Comparison of ENCODE assay signal across 8 cellular contexts in genomic region chr16:11783319-11784047, GRCh38. TPM values are rescaled to one million over a fixed set of nuclear protein-coding genes. Genes with fewer than 3 reads are reported as not detected.
DNase-seq lines count a peak whose midpoint lies in the region; ATAC-seq, FAIRE-seq and TF ChIP-seq lines count a peak whose summit lies in the region.

No MANE protein-coding gene starts in this region.

- H3K79me2 ChIP-seq in OCI-LY3 (ENCODE audit: low read length): peaks cover 76% of the 10 kb centered on the region
- H3K79me2 ChIP-seq in keratinocyte (ENCODE audit: control insufficient read depth, insufficient read depth, low read length): peaks cover 64% of the 10 kb centered on the region

- ATAC-seq in GM21786 (IDR thresholded peaks at IDR 0.05; ENCODE audit: unreplicated experiment): peak; percentile 57

- H3K9me1 ChIP-seq in keratinocyte (ENCODE audit: control insufficient read depth, extremely low read depth, insufficient read depth, low read length): no peaks in the 10 kb centered on the region

- H3K27ac ChIP-seq in OCI-LY3 (ENCODE audit: low read length) (peak overlapping the region; percentile 100), adipose tissue (ENCODE audit: low read depth, low read length) (peak overlapping the region; percentile 42), keratinocyte (ENCODE audit: control insufficient read depth, insufficient read depth, low read length) (peak overlapping the region; percentile 93), stomach (peak overlapping the region; percentile 46 to 95 (median 84))

- no peak overlapping the region for H2AFZ ChIP-seq in OCI-LY3 (ENCODE audit: low read depth, low read length)
- peak overlapping the region; percentile 42 for H2AFZ ChIP-seq in keratinocyte (ENCODE audit: control insufficient read depth, low read length)

- peak; percentile 43 for FAIRE-seq in keratinocyte (lab: Jason Lieb, UNC)

- H3K4me3 ChIP-seq in OCI-LY3 (ENCODE audit: low read length) (peak overlapping the region; percentile 75), keratinocyte (ENCODE audit: control insufficient read depth in 2 of 3, extremely low read depth in 1 of 3, insufficient read depth in 2 of 3, low read depth in 1 of 3, low read length in 3 of 3) (peak overlapping the region in 2 of 3 experiments; percentile 52 to 58), stomach (peak overlapping the region; percentile 2 to 23 (median 4)), MG63 (no peak overlapping the region)

- TF ChIP-seq CTCF in OCI-LY3 (IDR thresholded peaks at IDR 0.05; ENCODE audit: low read depth, low read length) (no peak), keratinocyte (optimal IDR thresholded peaks at IDR 0.05 in 1 of 3, IDR thresholded peaks at IDR 0.05 in 1 of 3, conservative IDR thresholded peaks at IDR 0.05 in 1 of 3; ENCODE audit: extremely low read depth in 1 of 3, insufficient read depth in 2 of 3, low read length in 3 of 3) (no peak), stomach (IDR thresholded peaks at IDR 0.05) (no peak)

- TF ChIP-seq POLR2A in GM10847 (IDR thresholded peaks at IDR 0.05; ENCODE audit: extremely low read depth, insufficient read length) (peak; percentile 16), stomach (IDR thresholded peaks at IDR 0.05) (no peak)

- 7 to 14% (median 8%) methylated on average over 5 of the region's 5 CpGs for WGBS in adipose tissue, 3 donors
- 5 to 15% (median 9%) methylated on average over 5 of the region's 5 CpGs for WGBS in stomach, 5 donors

- intact Hi-C loops in stomach (cut with DNase I; ENCODE audit: low total_unique reads): no loop called here

- H3K36me3 ChIP-seq in OCI-LY3 (replicated peaks; ENCODE audit: low read depth, low read length): peaks cover 24% of the 10 kb centered on the region
- H3K36me3 ChIP-seq in keratinocyte (ENCODE audit: control insufficient read depth in 2 of 2, extremely low read depth in 1 of 2, insufficient read depth in 2 of 2, low read length in 2 of 2): peaks cover 0 to 13% of the 10 kb centered on the region in 2 experiments
- peaks cover 0 to 22% (median 20%) of the 10 kb centered on the region in 4 donors for H3K36me3 ChIP-seq in stomach
- peaks cover 41% of the 10 kb centered on the region for H3K36me3 ChIP-seq in MG63

- no peaks in the 10 kb centered on the region for H4K20me1 ChIP-seq in OCI-LY3 (ENCODE audit: insufficient read depth, low read length)
- H4K20me1 ChIP-seq in keratinocyte (ENCODE audit: control insufficient read depth, extremely low read depth, insufficient read depth, low read length): peaks cover 3% of the 10 kb centered on the region

- H3K9ac ChIP-seq in OCI-LY3 (ENCODE audit: low read length): peak overlapping the region; percentile 92
- peak overlapping the region; percentile 73 for H3K9ac ChIP-seq in keratinocyte (ENCODE audit: control insufficient read depth, extremely low read depth, insufficient read depth, low read length)

- H3K9me3 ChIP-seq in OCI-LY3 (ENCODE audit: insufficient read depth, low read length) (no peaks in the 10 kb centered on the region), keratinocyte (ENCODE audit: control insufficient read depth, low read depth, low read length) (no peaks in the 10 kb centered on the region), stomach (no peaks in the 10 kb centered on the region), MG63 (no peaks in the 10 kb centered on the region)

- H3K27me3 ChIP-seq in OCI-LY3 (ENCODE audit: low read depth, low read length): no peaks in the 10 kb centered on the region
- no peaks in the 10 kb centered on the region for H3K27me3 ChIP-seq in keratinocyte (ENCODE audit: control insufficient read depth, extremely low read depth, insufficient read depth, low read length)
- no peaks in the 10 kb centered on the region for H3K27me3 ChIP-seq in stomach
- no peaks in the 10 kb centered on the region for H3K27me3 ChIP-seq in MG63

- peak overlapping the region; percentile 91 for H3K4me2 ChIP-seq in OCI-LY3 (ENCODE audit: low read length)
- peak overlapping the region; percentile 88 for H3K4me2 ChIP-seq in keratinocyte (ENCODE audit: control insufficient read depth, extremely low read depth, insufficient read depth, low read depth, low read length)

- no peak for DNase-seq in keratinocyte (ENCODE audit: low read depth, low spot score)
- no peak for DNase-seq in stomach
- no peak for DNase-seq in MG63
- DNase-seq in ecto neural progenitor cell (ENCODE audit: low spot score): no peak

- no peak for TF ChIP-seq EP300 in stomach (IDR thresholded peaks at IDR 0.05)

- dilution Hi-C loops in keratinocyte (cut with MboI; ENCODE audit: extremely low pct_ligation_motif_present, low sequenced_read_pairs): no loop called here

- H3K4me1 ChIP-seq in OCI-LY3 (ENCODE audit: low read length) (peaks cover 83% of the 10 kb centered on the region), keratinocyte (ENCODE audit: control insufficient read depth, extremely low read depth, insufficient read depth, low read length) (peaks cover 35% of the 10 kb centered on the region), stomach (peaks cover 27 to 77% (median 58%) of the 10 kb centered on the region in 4 donors)

RNA-seq across cellular contexts. Expression of gene ZC3H7A, which starts 13.6 kb away (rescaled TPM):
- 10 to 100 TPM; 20.9 to 37.1 (median 23.4) TPM for polyA plus RNA-seq in adipose tissue
- polyA plus RNA-seq in keratinocyte: 23.0 to 51.4 TPM (median 43.9 TPM) in 3 replicates
- polyA plus RNA-seq in keratinocyte (2011; ENCODE audit: low read depth): 75.3 TPM
- polyA plus RNA-seq in keratinocyte (2011; cell fraction: cytosol; rRNA removed): 41.0 and 72.1 TPM in 2 replicates
- 88.0 and 106 TPM in 2 replicates for polyA plus RNA-seq in keratinocyte (2011; cell fraction: nucleus; rRNA removed)
- polyA plus RNA-seq in keratinocyte (2012; ENCODE audit: low replicate concordance): 20.7 and 32.5 TPM in 2 replicates
- polyA minus RNA-seq in keratinocyte: 20.4 to 40.8 TPM (median 22.9 TPM) in 3 replicates
- polyA minus RNA-seq in keratinocyte (2011; cell fraction: cytosol; rRNA and poly(A)+ RNA removed): 16.7 TPM
- 21.2 and 47.1 TPM in 2 replicates for polyA minus RNA-seq in keratinocyte (2011; cell fraction: nucleus; rRNA and poly(A)+ RNA removed)
- 100 to 1,000 TPM in 1 of 5 donors, 10 to 100 TPM in 4; 49.1 to 110 (median 92.1) TPM for total RNA-seq in stomach
- 10 to 100 TPM; 16.1 to 23.3 (median 20.0) TPM for polyA plus RNA-seq in stomach
- total RNA-seq in MG63 (2014; rRNA removed; shearing (Covaris generic); ENCODE audit: low replicate concordance): 35.6 and 60.5 TPM in 2 replicates

RNA-seq across cellular contexts. Expression of gene TXNDC11, which starts 40.8 kb away (rescaled TPM):
- 10 to 100 TPM; 29.7 to 47.3 (median 35.5) TPM for polyA plus RNA-seq in adipose tissue
- 34.2 to 50.3 TPM (median 35.9 TPM) in 3 replicates for polyA plus RNA-seq in keratinocyte
- polyA plus RNA-seq in keratinocyte (2011; ENCODE audit: low read depth): 28.8 TPM
- polyA plus RNA-seq in keratinocyte (2011; cell fraction: cytosol; rRNA removed): 24.6 and 26.6 TPM in 2 replicates
- polyA plus RNA-seq in keratinocyte (2011; cell fraction: nucleus; rRNA removed): 54.3 and 56.9 TPM in 2 replicates
- polyA plus RNA-seq in keratinocyte (2012; ENCODE audit: low replicate concordance): 19.0 and 27.4 TPM in 2 replicates
- 30.2 to 35.8 TPM (median 33.7 TPM) in 3 replicates for polyA minus RNA-seq in keratinocyte
- 16.3 TPM for polyA minus RNA-seq in keratinocyte (2011; cell fraction: cytosol; rRNA and poly(A)+ RNA removed)
- polyA minus RNA-seq in keratinocyte (2011; cell fraction: nucleus; rRNA and poly(A)+ RNA removed): 29.4 and 43.4 TPM in 2 replicates
- 10 to 100 TPM; 24.1 to 72.9 (median 51.1) TPM for total RNA-seq in stomach
- polyA plus RNA-seq in stomach: 10 to 100 TPM; 27.0 to 42.9 (median 41.3) TPM
- total RNA-seq in MG63 (2014; rRNA removed; shearing (Covaris generic); ENCODE audit: low replicate concordance): 41.0 and 47.2 TPM in 2 replicates

Comparison
In these comparisons a context has a peak if more than half of its experiments do, and no peak if none do; other contexts are left out.
1. H3K27ac ChIP-seq: peak in every context shown above with its lines; median percentile 100 in OCI-LY3; 93 in keratinocyte; 84 in stomach; 42 in adipose tissue.